Comparison of ENCODE assay signal across 13 cellular contexts in the genomic region with DNA sequence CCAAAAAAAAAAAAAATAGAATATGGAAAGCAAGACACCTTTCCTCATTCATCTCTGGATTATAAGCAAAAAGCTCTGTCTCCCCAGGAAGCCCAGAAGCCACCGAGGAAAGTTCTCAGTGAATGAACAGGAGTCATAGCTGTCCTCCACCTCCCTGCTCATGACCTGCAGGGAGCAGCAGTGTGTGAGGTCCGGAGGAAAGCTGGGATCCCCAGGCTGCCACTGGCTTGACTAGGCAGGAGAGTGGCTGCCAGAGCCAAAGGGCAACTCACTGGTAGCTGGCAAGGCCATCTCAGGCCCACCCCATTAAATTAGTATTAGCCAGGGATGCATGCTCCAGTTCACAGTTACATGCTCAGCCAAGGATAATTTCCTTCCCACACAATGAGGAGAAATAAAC.
DNase-seq lines count a peak whose midpoint lies in the region; ATAC-seq and TF ChIP-seq lines count a peak whose summit lies in the region.
"Had no signal": no experiment of that assay in that cellular context is flagged by ENCODE, and none has a peak within 500 bp of the region (broad histone marks: within the 10 kb centered on the region; RNA-seq: fewer than 3 reads in every experiment).

No MANE protein-coding gene starts in this region.

- H3K4me1 Mint-ChIP-seq in activated CD4-positive, alpha-beta T cell treated with anti-CD3 and anti-CD28 coated beads, Interleukin-2, amount 10 ng/mL, durations not matched to agents 24 days and 14 days, result no peaks in the 10 kb centered on the region
- H3K4me1 Mint-ChIP-seq in T-helper 2 cell treated with Interferon-gamma antibody and Interleukin-4, amounts not matched to agents 5 μg/mL and 100 μg/mL, for 36 hours (ENCODE audit: low read depth), result no peaks in the 10 kb centered on the region
- H3K4me1 Mint-ChIP-seq: nephron had no signal

- no peaks in the 10 kb centered on the region for H3K36me3 Mint-ChIP-seq in activated CD4-positive, alpha-beta T cell treated with anti-CD3 and anti-CD28 coated beads, Interleukin-2, amount 10 ng/mL, durations not matched to agents 24 days and 14 days (ENCODE audit: low read depth)
- no peaks in the 10 kb centered on the region for H3K36me3 Mint-ChIP-seq in T-helper 2 cell treated with Interferon-gamma antibody and Interleukin-4, amounts not matched to agents 5 μg/mL and 100 μg/mL, for 36 hours (ENCODE audit: low read depth)

- ATAC-seq in HG02623 (IDR thresholded peaks at IDR 0.05; ENCODE audit: unreplicated experiment), result no peak
- ATAC-seq: left cardiac atrium had no signal

- intact Hi-C loops in activated CD4-positive, alpha-beta T cell treated with anti-CD3 and anti-CD28 coated beads, Interleukin-2, amount 10 ng/mL, durations not matched to agents 24 days and 14 days (cut with micrococcal nuclease), result loop anchor here (10.0 kb wide), 1 partner anchor 56 kb away; no protein-coding TSS in a partner anchor
- intact Hi-C loops in spleen (cut with DNase I; ENCODE audit: low total_unique reads), result no loop called here

- peak; percentile 21 for DNase-seq in activated CD4-positive, alpha-beta T cell treated with anti-CD3 and anti-CD28 coated beads, Interleukin-2, amount 10 ng/mL, durations not matched to agents 24 days and 14 days
- no peak for DNase-seq in activated CD4-positive, alpha-beta T cell treated with anti-CD3 and anti-CD28 coated beads, Interleukin-2, amount 50 U/mL, for 48 hours
- DNase-seq in UCSD-AML1 (lab: John Stamatoyannopoulos, UW; ENCODE audit: unreplicated experiment) (peak; percentile 16), iPS-NIHi7 (ENCODE audit: extremely low spot score) (peak; percentile 67), HuH-7.5 (ENCODE audit: low spot score) (no peak), spleen (no peak)
- no peak for DNase-seq in T-helper 2 cell treated with Interferon-gamma antibody and Interleukin-4, amounts not matched to agents 5 μg/mL and 100 μg/mL, for 36 hours (ENCODE audit: low spot score)
- DNase-seq: activated CD8-positive, alpha-beta memory T cell treated with anti-CD3 and anti-CD28 coated beads, Interleukin-2, amount 50 U/mL, for 4 hours; left cardiac atrium had no signal

- TF ChIP-seq CTCF in spleen (IDR thresholded peaks at IDR 0.05 in 8 of 11, conservative IDR thresholded peaks at IDR 0.05 in 3 of 11), result no peak

- peaks cover 0 to 9% (median 2%) of the 10 kb centered on the region in 8 donors for H3K9me3 ChIP-seq in spleen

- H3K4me3 ChIP-seq in spleen, result no peak overlapping the region
- H3K4me3 ChIP-seq: coronary artery, smooth muscle cell had no signal

- no peak for TF ChIP-seq POLR2A in spleen (IDR thresholded peaks at IDR 0.05)

- no peaks in the 10 kb centered on the region for H3K27me3 ChIP-seq in spleen (replicated peaks in 1 of 7)

- H3K27me3 Mint-ChIP-seq in activated CD4-positive, alpha-beta T cell treated with anti-CD3 and anti-CD28 coated beads, Interleukin-2, amount 10 ng/mL, durations not matched to agents 24 days and 14 days, result no peaks in the 10 kb centered on the region
- peaks cover 13% of the 10 kb centered on the region for H3K27me3 Mint-ChIP-seq in T-helper 2 cell treated with Interferon-gamma antibody and Interleukin-4, amounts not matched to agents 5 μg/mL and 100 μg/mL, for 36 hours (ENCODE audit: low read depth)

- H3K27ac Mint-ChIP-seq in activated CD4-positive, alpha-beta T cell treated with anti-CD3 and anti-CD28 coated beads, Interleukin-2, amount 10 ng/mL, durations not matched to agents 24 days and 14 days, result no peak overlapping the region
- H3K27ac Mint-ChIP-seq in T-helper 2 cell treated with Interferon-gamma antibody and Interleukin-4, amounts not matched to agents 5 μg/mL and 100 μg/mL, for 36 hours, result no peak overlapping the region
- H3K27ac Mint-ChIP-seq: nephron had no signal

- H3K4me1 ChIP-seq in spleen, result no peaks in the 10 kb centered on the region

- WGBS in spleen, 5 donors, result 63 to 80% (median 71%) methylated on average over 2 of the region's 2 CpGs

- no peaks in the 10 kb centered on the region for H3K36me3 ChIP-seq in spleen

- H3K9me3 Mint-ChIP-seq in activated CD4-positive, alpha-beta T cell treated with anti-CD3 and anti-CD28 coated beads, Interleukin-2, amount 10 ng/mL, durations not matched to agents 24 days and 14 days, result peaks cover 18% of the 10 kb centered on the region
- H3K9me3 Mint-ChIP-seq in T-helper 2 cell treated with Interferon-gamma antibody and Interleukin-4, amounts not matched to agents 5 μg/mL and 100 μg/mL, for 36 hours, result peaks cover 9% of the 10 kb centered on the region

- no peak overlapping the region for H3K27ac ChIP-seq in spleen
- H3K27ac ChIP-seq: coronary artery had no signal

- no peak overlapping the region for H3K4me3 Mint-ChIP-seq in activated CD4-positive, alpha-beta T cell treated with anti-CD3 and anti-CD28 coated beads, Interleukin-2, amount 10 ng/mL, durations not matched to agents 24 days and 14 days
- no peak overlapping the region for H3K4me3 Mint-ChIP-seq in T-helper 2 cell treated with Interferon-gamma antibody and Interleukin-4, amounts not matched to agents 5 μg/mL and 100 μg/mL, for 36 hours
- H3K4me3 Mint-ChIP-seq: nephron had no signal

Comparison
In these comparisons a context has a peak if more than half of its experiments do, and no peak if none do; other contexts are left out.
1. DNase-seq: peak in activated CD4-positive, alpha-beta T cell treated with anti-CD3 and anti-CD28 coated beads, Interleukin-2, amount 10 ng/mL, durations not matched to agents 24 days and 14 days (single experiment), UCSD-AML1 (single experiment) and iPS-NIHi7 (single experiment); none in activated CD4-positive, alpha-beta T cell treated with anti-CD3 and anti-CD28 coated beads, Interleukin-2, amount 50 U/mL, for 48 hours (0 of 2), HuH-7.5 (single experiment), T-helper 2 cell treated with Interferon-gamma antibody and Interleukin-4, amounts not matched to agents 5 μg/mL and 100 μg/mL, for 36 hours (single experiment) and spleen (single experiment).